ENCODE assay signal across 8 cellular contexts in the genomic region with DNA sequence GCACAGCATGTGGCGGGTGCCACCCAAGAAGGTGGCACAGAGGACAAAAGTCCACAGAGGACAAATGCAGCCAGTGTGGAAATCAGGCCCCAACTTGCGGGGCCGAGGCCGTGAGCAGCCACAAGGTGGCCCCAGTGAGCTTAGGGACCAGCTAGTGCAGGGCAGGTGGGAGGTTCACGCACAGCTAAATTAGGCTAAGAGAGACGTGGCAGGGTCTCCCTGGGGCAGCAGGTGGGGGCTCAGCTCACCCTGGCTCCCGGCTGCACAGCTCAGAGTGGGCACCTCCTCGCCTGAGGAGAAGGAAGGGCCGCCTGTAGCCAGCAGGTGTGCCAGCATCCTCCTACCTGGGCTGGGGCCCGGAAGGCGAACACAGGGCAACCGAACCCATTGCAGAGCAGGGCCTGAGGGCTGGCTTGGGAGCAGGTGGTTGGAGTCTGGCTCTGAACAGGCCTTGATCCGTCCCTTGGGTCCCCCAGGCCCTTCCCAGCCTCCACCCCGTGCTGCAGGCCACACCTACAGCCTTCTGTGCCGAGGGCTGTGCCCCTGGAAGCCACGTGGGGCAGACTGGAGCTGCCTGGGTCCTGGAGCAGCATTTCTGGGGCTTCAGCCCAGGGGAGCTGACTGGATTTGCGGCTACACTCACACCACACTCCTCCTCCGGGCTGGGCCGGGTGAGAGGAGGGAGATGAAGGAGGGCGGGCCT. TPM values are rescaled to one million over a fixed set of nuclear protein-coding genes. Genes with fewer than 3 reads are reported as not detected.
DNase-seq lines count a peak whose midpoint lies in the region; ATAC-seq and TF ChIP-seq lines count a peak whose summit lies in the region.

No MANE protein-coding gene starts in this region.

- H3K4me1 ChIP-seq in heart right ventricle (peaks cover 10 to 17% (median 13%) of the 10 kb centered on the region in 9 donors), sigmoid colon (peaks cover 0 to 10% (median 9%) of the 10 kb centered on the region in 4 donors)

- peak overlapping the region; percentile 52 for H3K27ac Mint-ChIP-seq in activated naive CD4-positive, alpha-beta T cell treated with anti-CD3 and anti-CD28 coated beads, Interleukin-2, amount 10 ng/mL, durations not matched to agents 7 days and 5 days

- H3K27ac ChIP-seq in heart right ventricle (peak overlapping the region in 9 of 10 donors; percentile 8 to 64 (median 47)), sigmoid colon (peak overlapping the region in 1 of 4 donors; percentile 9)

- peaks cover 6% of the 10 kb centered on the region for H3K27me3 Mint-ChIP-seq in activated naive CD4-positive, alpha-beta T cell treated with anti-CD3 and anti-CD28 coated beads, Interleukin-2, amount 10 ng/mL, durations not matched to agents 7 days and 5 days

- no peaks in the 10 kb centered on the region for H3K36me3 ChIP-seq in heart right ventricle
- H3K36me3 ChIP-seq in sigmoid colon = no peaks in the 10 kb centered on the region

- DNase-seq in GDM1 (lab: John Stamatoyannopoulos, UW) (peak; percentile 64), LNCaP clone FGC (ENCODE audit: low read depth) (no peak), SKM-1 (lab: John Stamatoyannopoulos, UW; ENCODE audit: unreplicated experiment) (peak; percentile 28), heart right ventricle (peak; percentile 83 to 87), sigmoid colon (peak; percentile 81), NCI-H187 (lab: John Stamatoyannopoulos, UW) (no peak)
- DNase-seq in activated naive CD4-positive, alpha-beta T cell treated with anti-CD3 and anti-CD28 coated beads, Interleukin-2, amount 10 ng/mL, durations not matched to agents 7 days and 5 days = peak; percentile 86

- no peak for TF ChIP-seq POLR2A in sigmoid colon (IDR thresholded peaks at IDR 0.05)

- peak; percentile 87 for TF ChIP-seq CTCF in LNCaP clone FGC (IDR thresholded peaks at IDR 0.05; ENCODE audit: control insufficient read depth, extremely low read depth, insufficient read depth)
- peak; percentile 75 to 89 (median 80) for TF ChIP-seq CTCF in heart right ventricle (IDR thresholded peaks at IDR 0.05)
- TF ChIP-seq CTCF in sigmoid colon (IDR thresholded peaks at IDR 0.05) = peak; percentile 48 to 83 (median 76)

- CTCF ChIA-PET in activated naive CD4-positive, alpha-beta T cell treated with anti-CD3 and anti-CD28 coated beads, Interleukin-2, amount 10 ng/mL, durations not matched to agents 7 days and 5 days (lab: Charles Lee) = interaction anchor here (0.6 to 2.5 kb wide), 33 partner anchors 10 to 253 kb away, joined by 3 to 23 read pairs (median 4); no protein-coding TSS in a partner anchor

- intact Hi-C loops in heart right ventricle (cut with DNase I) = loop anchor here in 6 of 10 donors (2.0 to 10.0 kb wide), 11 partner anchors 84 to 239 kb away; a partner anchor contains a TSS
- intact Hi-C loops in sigmoid colon (cut with DNase I) = no loop called here

- peaks cover 12% of the 10 kb centered on the region for H3K9me3 Mint-ChIP-seq in activated naive CD4-positive, alpha-beta T cell treated with anti-CD3 and anti-CD28 coated beads, Interleukin-2, amount 10 ng/mL, durations not matched to agents 7 days and 5 days

- H3K27me3 ChIP-seq in heart right ventricle = no peaks in the 10 kb centered on the region
- H3K27me3 ChIP-seq in sigmoid colon = no peaks in the 10 kb centered on the region

- WGBS in heart right ventricle, 2 donors = 24 to 35% methylated on average over 20 of the region's 20 CpGs
- WGBS in sigmoid colon, 2 donors = 8 to 26% methylated on average over 20 of the region's 20 CpGs

- TF ChIP-seq EP300 in sigmoid colon (IDR thresholded peaks at IDR 0.05) = no peak

- peak overlapping the region; percentile 17 for H3K4me3 Mint-ChIP-seq in activated naive CD4-positive, alpha-beta T cell treated with anti-CD3 and anti-CD28 coated beads, Interleukin-2, amount 10 ng/mL, durations not matched to agents 7 days and 5 days

- ATAC-seq in heart right ventricle = peak; percentile 85 to 95 (median 91)
- ATAC-seq in GM21381 (IDR thresholded peaks at IDR 0.05; ENCODE audit: unreplicated experiment) = no peak

- H3K9me3 ChIP-seq in heart right ventricle (no peaks in the 10 kb centered on the region), sigmoid colon (no peaks in the 10 kb centered on the region)

- peaks cover 16% of the 10 kb centered on the region for H3K4me1 Mint-ChIP-seq in activated naive CD4-positive, alpha-beta T cell treated with anti-CD3 and anti-CD28 coated beads, Interleukin-2, amount 10 ng/mL, durations not matched to agents 7 days and 5 days

- H3K36me3 Mint-ChIP-seq in activated naive CD4-positive, alpha-beta T cell treated with anti-CD3 and anti-CD28 coated beads, Interleukin-2, amount 10 ng/mL, durations not matched to agents 7 days and 5 days = peaks cover 4% of the 10 kb centered on the region

- no peak overlapping the region for H3K4me3 ChIP-seq in LNCaP clone FGC (ENCODE audit: low read depth, low read length)
- no peak overlapping the region for H3K4me3 ChIP-seq in heart right ventricle
- no peak overlapping the region for H3K4me3 ChIP-seq in sigmoid colon

RNA-seq across cellular contexts. Expression of a gene that starts 26.1 kb away (rescaled TPM):
- total RNA-seq in heart right ventricle (10 to 100 TPM in 7 of 10 donors, 1 to 10 TPM in 3; 5.5 to 16.7 (median 11.8) TPM), sigmoid colon (1 to 10 TPM in 2 of 4 donors, under 1 TPM in 2; 0.81 to 2.5 (median 1.5) TPM)
- polyA plus RNA-seq in heart right ventricle (1 to 10 TPM; 4.0 to 6.4 TPM), sigmoid colon (1 to 10 TPM in 1 of 3 donors, under 1 TPM in 2; 0.23 to 5.0 (median 0.60) TPM)

RNA-seq across cellular contexts. Expression of a gene that starts 56.7 kb away (rescaled TPM):
- total RNA-seq in heart right ventricle (100 to 1,000 TPM in 3 of 10 donors, 10 to 100 TPM in 7; 53.9 to 143 (median 71.0) TPM), sigmoid colon (10 to 100 TPM; 11.6 to 46.2 (median 18.4) TPM)
- polyA plus RNA-seq in heart right ventricle (10 to 100 TPM; 29.3 to 33.3 TPM), sigmoid colon (10 to 100 TPM; 22.8 to 57.2 (median 28.9) TPM)

Comparison
In these comparisons a context has a peak if more than half of its experiments do, and no peak if none do; other contexts are left out.
1. DNase-seq: peak in GDM1 (single experiment), SKM-1 (single experiment), activated naive CD4-positive, alpha-beta T cell treated with anti-CD3 and anti-CD28 coated beads, Interleukin-2, amount 10 ng/mL, durations not matched to agents 7 days and 5 days (single experiment), heart right ventricle (2 of 2) and sigmoid colon (single experiment); none in LNCaP clone FGC (single experiment) and NCI-H187 (0 of 2).
2. Peak in every context shown above with its lines, with median percentiles within 50 percentile points of each other: CTCF ChIP-seq.